ENCODE assay signal across 9 cellular contexts in genomic region chr22:30206964-30207363, GRCh38. TPM values are rescaled to one million over a fixed set of nuclear protein-coding genes. Genes with fewer than 3 reads are reported as not detected.
DNase-seq lines count a peak whose midpoint lies in the region; ATAC-seq and TF ChIP-seq lines count a peak whose summit lies in the region.
"Had no signal": no experiment of that assay in that cellular context is flagged by ENCODE, and none has a peak within 500 bp of the region (broad histone marks: within the 10 kb centered on the region; RNA-seq: fewer than 3 reads in every experiment).

No MANE protein-coding gene starts in this region.

- H4K91ac ChIP-seq in trophoblast cell (ENCODE audit: low read depth, low read length), result no peak overlapping the region

- no peak overlapping the region for H3K4ac ChIP-seq in trophoblast cell (ENCODE audit: low read depth, low read length)

- WGBS in trophoblast cell (ENCODE audit: extremely low coverage, insufficient coverage, insufficient read length), result no CpG with 5 or more reads among the region's 14 CpGs

- no peak overlapping the region for H3K18ac ChIP-seq in trophoblast cell (ENCODE audit: low read length)

- DNase-seq in Caco-2, result peak; percentile 93 to 96
- peak; percentile 88 for DNase-seq in NCI-H460 (ENCODE audit: extremely low read depth, low read depth)
- peak; percentile 84 for DNase-seq in fibroblast of gingiva (ENCODE audit: low read depth)
- DNase-seq in trophoblast cell, result peak; percentile 84 to 89
- no peak for DNase-seq in effector CD4-positive, alpha-beta T cell
- no peak for DNase-seq in cerebellum (ENCODE audit: low spot score)
- DNase-seq: activated CD4-positive, alpha-beta memory T cell treated with anti-CD3 and anti-CD28 coated beads for 36 hours had no signal

- H2BK12ac ChIP-seq in trophoblast cell (ENCODE audit: low read length), result no peak overlapping the region

- H3K23ac ChIP-seq in trophoblast cell (ENCODE audit: low read length), result no peak overlapping the region

- H2BK5ac ChIP-seq in trophoblast cell (ENCODE audit: low read depth, low read length, poor library complexity), result no peak overlapping the region

- no peak overlapping the region for H2AFZ ChIP-seq in trophoblast cell (ENCODE audit: insufficient read depth, low read length, poor library complexity)

- H2AK5ac ChIP-seq in trophoblast cell (ENCODE audit: low read length), result no peak overlapping the region

- no peak overlapping the region for H3K4me2 ChIP-seq in trophoblast cell (ENCODE audit: low read length)

- no TSS peak for BruUV-seq in Caco-2 (replicated peaks; lab: Mats Ljungman, UMichigan)

- no peak overlapping the region for H4K8ac ChIP-seq in trophoblast cell (ENCODE audit: low read depth, low read length)

- H3K79me2 ChIP-seq in trophoblast cell (ENCODE audit: control insufficient read depth, insufficient read depth, low read length, poor library complexity), result no peaks in the 10 kb centered on the region

- H3K79me1 ChIP-seq in trophoblast cell (ENCODE audit: low read length), result peaks cover 7% of the 10 kb centered on the region

- no peak overlapping the region for H2BK120ac ChIP-seq in trophoblast cell (ENCODE audit: insufficient read depth, low read length, poor library complexity)

- no peak overlapping the region for H3K9ac ChIP-seq in trophoblast cell (ENCODE audit: low read length)

- H3K27ac Mint-ChIP-seq in Caco-2 (ENCODE audit: unreplicated experiment), result peak overlapping the region; percentile 97
- H3K27ac Mint-ChIP-seq: activated CD4-positive, alpha-beta memory T cell treated with anti-CD3 and anti-CD28 coated beads for 36 hours had no signal

- H3K27ac ChIP-seq in trophoblast cell (ENCODE audit: low read depth, low read length), result no peak overlapping the region

- H3K4me3 ChIP-seq in Caco-2 (ENCODE audit: low read depth, low read length), result no peak overlapping the region
- no peak overlapping the region for H3K4me3 ChIP-seq in trophoblast cell (ENCODE audit: low read depth, low read length)

- peaks cover 17% of the 10 kb centered on the region for H3K36me3 Mint-ChIP-seq in Caco-2 (ENCODE audit: insufficient read depth, unreplicated experiment)
- H3K36me3 Mint-ChIP-seq: activated CD4-positive, alpha-beta memory T cell treated with anti-CD3 and anti-CD28 coated beads for 36 hours had no signal

- peaks cover 71% of the 10 kb centered on the region for H3K4me1 ChIP-seq in Caco-2
- peaks cover 15% of the 10 kb centered on the region in 2 experiments for H3K4me1 ChIP-seq in trophoblast cell (ENCODE audit: control insufficient read depth in 1 of 2, insufficient read depth in 2 of 2, low read length in 2 of 2)

- no peak overlapping the region for H4K12ac ChIP-seq in trophoblast cell (ENCODE audit: low read depth, low read length)

- intact Hi-C loops in Caco-2 (cut with micrococcal nuclease; ENCODE audit: unreplicated experiment), result loop anchor here (1.0 to 2.0 kb wide), 2 partner anchors 11 to 40 kb away; partner anchors contain the start of gene LIF

- H3K36me3 ChIP-seq in Caco-2 (ENCODE audit: control insufficient read depth, insufficient read depth, low read length) (no peaks in the 10 kb centered on the region), trophoblast cell (ENCODE audit: control insufficient read depth in 1 of 2, insufficient read depth in 2 of 2, low read length in 2 of 2) (no peaks in the 10 kb centered on the region)

- H3K9me3 ChIP-seq in Caco-2, result no peaks in the 10 kb centered on the region
- no peaks in the 10 kb centered on the region for H3K9me3 ChIP-seq in trophoblast cell (ENCODE audit: insufficient read depth, low read depth, low read length)

- peak in 1 of 2 experiments; percentile 6 for TF ChIP-seq CTCF in Caco-2 (IDR thresholded peaks at IDR 0.05; ENCODE audit: insufficient read depth in 1 of 2, low read depth in 1 of 2, low read length in 1 of 2, severe bottlenecking in 1 of 2, unreplicated experiment in 1 of 2)

- H3K27me3 ChIP-seq in Caco-2 (replicated peaks; ENCODE audit: control insufficient read depth, insufficient read depth, low read length) (no peaks in the 10 kb centered on the region), trophoblast cell (ENCODE audit: insufficient read depth, low read length) (no peaks in the 10 kb centered on the region)

- H3K9me3 Mint-ChIP-seq in Caco-2 (ENCODE audit: unreplicated experiment), result no peaks in the 10 kb centered on the region
- H3K9me3 Mint-ChIP-seq: activated CD4-positive, alpha-beta memory T cell treated with anti-CD3 and anti-CD28 coated beads for 36 hours had no signal

- POLR2A ChIA-PET in Caco-2 (lab: Charles Lee), result interaction anchor here (0.7 to 1.8 kb wide), 3 partner anchors 11 to 150 kb away, joined by 3 to 6 read pairs (median 6); partner anchors contain the start of genes CCDC157 and SF3A1

- no peaks in the 10 kb centered on the region for H3K27me3 Mint-ChIP-seq in Caco-2 (ENCODE audit: insufficient read depth, unreplicated experiment)
- H3K27me3 Mint-ChIP-seq: activated CD4-positive, alpha-beta memory T cell treated with anti-CD3 and anti-CD28 coated beads for 36 hours had no signal

- H3K4me3 Mint-ChIP-seq in Caco-2 (ENCODE audit: unreplicated experiment), result peak overlapping the region; percentile 56
- H3K4me3 Mint-ChIP-seq: activated CD4-positive, alpha-beta memory T cell treated with anti-CD3 and anti-CD28 coated beads for 36 hours had no signal

- CTCF ChIA-PET in Caco-2 (lab: Charles Lee), result interaction anchor here (0.7 to 1.0 kb wide), 3 partner anchors 49 to 715 kb away, joined by 3 to 4 read pairs (median 3); no protein-coding TSS in a partner anchor

- peaks cover 55% of the 10 kb centered on the region for H3K4me1 Mint-ChIP-seq in Caco-2 (ENCODE audit: low read depth, unreplicated experiment)

- ATAC-seq in HG02678 (IDR thresholded peaks at IDR 0.05; ENCODE audit: unreplicated experiment), result no peak
- no peak for ATAC-seq in GM18502 (IDR thresholded peaks at IDR 0.05; ENCODE audit: poor library complexity, unreplicated experiment)

- no peak overlapping the region for H3K14ac ChIP-seq in trophoblast cell (ENCODE audit: low read length)

RNA-seq across cellular contexts. Expression of gene LIF, which starts 39.6 kb away (rescaled TPM):
- total RNA-seq in Caco-2 (2022) (8.0 and 9.7 TPM in 2 replicates), cerebellum (0.09 TPM)
- total RNA-seq in NCI-H460 (2014; rRNA removed; shearing (Covaris generic)), result 70.9 and 73.5 TPM in 2 replicates
- 213 and 282 TPM in 2 replicates for polyA plus RNA-seq in NCI-H460 (2014; cell fraction: nucleus; rRNA removed)
- polyA plus RNA-seq in trophoblast cell (2013), result 1.2 and 1.4 TPM in 2 replicates

RNA-seq across cellular contexts. Expression of gene OSM, which starts 59.7 kb away (rescaled TPM):
- total RNA-seq in Caco-2 (2022) (not detected in 2 replicates), cerebellum (0.27 TPM)
- 4.8 and 6.1 TPM in 2 replicates for total RNA-seq in NCI-H460 (2014; rRNA removed; shearing (Covaris generic))
- 6.2 and 10.6 TPM in 2 replicates for polyA plus RNA-seq in NCI-H460 (2014; cell fraction: nucleus; rRNA removed)
- polyA plus RNA-seq in trophoblast cell (2013), result 0.19 and 0.25 TPM in 2 replicates

Comparison
In these comparisons a context has a peak if more than half of its experiments do, and no peak if none do; other contexts are left out.
1. DNase-seq: peak in Caco-2 (2 of 2), NCI-H460 (single experiment), fibroblast of gingiva (single experiment) and trophoblast cell (2 of 2); none in effector CD4-positive, alpha-beta T cell (single experiment) and cerebellum (single experiment).